In the genomic region with DNA sequence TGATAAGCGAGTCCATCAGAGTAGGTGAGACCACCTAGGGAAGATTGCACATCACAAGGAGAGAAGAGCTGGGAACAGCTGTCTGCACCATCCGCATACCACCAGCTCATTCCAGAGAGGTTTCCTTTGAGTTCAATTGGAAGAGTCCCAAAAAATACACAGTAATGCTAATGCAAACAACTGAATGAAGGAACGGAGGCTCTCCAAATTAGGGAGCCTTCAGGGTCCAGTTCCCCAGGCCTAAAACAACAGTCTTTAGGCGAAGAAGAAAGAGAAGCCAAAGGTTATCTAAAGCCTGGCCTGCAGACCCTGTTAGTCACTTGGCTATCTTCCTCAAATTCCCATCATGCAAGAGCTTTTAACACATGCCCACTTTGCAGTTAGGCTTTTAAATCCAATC, we compare ENCODE assay signal across 1 cellular context.
TF ChIP-seq lines count a peak whose summit lies in the region.

No MANE protein-coding gene starts in this region.

TF ChIP-seq in HepG2, 621 proteins besides CTCF, POLR2A, EP300 and RAD21 (continued from another document):
- TF ChIP-seq TCF12 (IDR thresholded peaks at IDR 0.05) (no peak), TCF12 (CRISPR knock-in tag; IDR thresholded peaks at IDR 0.05) (no peak), ZKSCAN5 (CRISPR knock-in tag; IDR thresholded peaks at IDR 0.05) (no peak), ZBTB8A (CRISPR knock-in tag; IDR thresholded peaks at IDR 0.05; ENCODE audit: borderline replicate concordance, low read depth) (no peak), ZNF136 (CRISPR knock-in tag; IDR thresholded peaks at IDR 0.05; ENCODE audit: low read depth) (no peak), ZNF556 (CRISPR knock-in tag; IDR thresholded peaks at IDR 0.05; ENCODE audit: borderline replicate concordance) (no peak)
- TF ChIP-seq, protein P1, sequence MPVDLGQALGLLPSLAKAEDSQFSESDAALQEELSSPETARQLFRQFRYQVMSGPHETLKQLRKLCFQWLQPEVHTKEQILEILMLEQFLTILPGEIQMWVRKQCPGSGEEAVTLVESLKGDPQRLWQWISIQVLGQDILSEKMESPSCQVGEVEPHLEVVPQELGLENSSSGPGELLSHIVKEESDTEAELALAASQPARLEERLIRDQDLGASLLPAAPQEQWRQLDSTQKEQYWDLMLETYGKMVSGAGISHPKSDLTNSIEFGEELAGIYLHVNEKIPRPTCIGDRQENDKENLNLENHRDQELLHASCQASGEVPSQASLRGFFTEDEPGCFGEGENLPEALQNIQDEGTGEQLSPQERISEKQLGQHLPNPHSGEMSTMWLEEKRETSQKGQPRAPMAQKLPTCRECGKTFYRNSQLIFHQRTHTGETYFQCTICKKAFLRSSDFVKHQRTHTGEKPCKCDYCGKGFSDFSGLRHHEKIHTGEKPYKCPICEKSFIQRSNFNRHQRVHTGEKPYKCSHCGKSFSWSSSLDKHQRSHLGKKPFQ (CRISPR knock-in tag; IDR thresholded peaks at IDR 0.05; ENCODE audit: insufficient replicate concordance): no peak
